7 cellular contexts compared by ENCODE assay signal in the genomic region with DNA sequence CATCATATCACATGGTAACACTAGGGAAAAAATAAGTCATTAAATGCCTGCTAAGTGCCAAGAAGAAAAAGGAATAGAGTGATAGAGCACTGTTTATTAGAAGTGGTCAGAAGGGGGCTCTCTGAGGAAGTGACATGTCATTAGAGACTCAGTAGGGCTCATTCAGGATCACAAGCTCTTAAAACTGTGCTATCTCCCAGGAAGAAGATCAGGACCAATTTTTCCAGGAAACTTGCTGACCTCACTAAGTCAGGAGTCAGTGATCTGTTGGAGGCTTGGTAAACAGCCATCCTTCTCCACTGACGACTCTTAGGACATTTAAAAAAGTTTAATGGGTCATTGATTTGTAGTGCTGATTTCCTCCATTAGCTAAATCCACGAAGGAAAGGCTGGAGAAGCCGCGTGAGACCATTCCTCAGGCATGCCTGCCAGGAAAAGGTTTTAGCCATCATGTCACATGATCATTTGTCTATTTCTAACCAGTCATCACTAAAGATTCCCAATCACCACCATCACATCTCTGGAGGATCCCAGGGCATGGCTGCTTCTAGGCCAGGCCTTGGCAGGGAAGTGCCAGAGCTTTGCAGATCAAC. TPM values are rescaled to one million over a fixed set of nuclear protein-coding genes. Genes with fewer than 3 reads are reported as not detected.
DNase-seq lines count a peak whose midpoint lies in the region; ATAC-seq and TF ChIP-seq lines count a peak whose summit lies in the region.

No MANE protein-coding gene starts in this region.

- peaks cover 38% of the 10 kb centered on the region for H3K4me1 Mint-ChIP-seq in activated B cell treated with CpG ODN at 0.5 μM for 24 hours

- ATAC-seq in activated B cell treated with CpG ODN at 0.5 μM for 24 hours (ENCODE audit: low read depth) (peak; percentile 62), HG03025 (IDR thresholded peaks at IDR 0.05; ENCODE audit: low FRiP score, unreplicated experiment) (no peak)

- H3K9me3 ChIP-seq in stomach, result no peaks in the 10 kb centered on the region

- no peaks in the 10 kb centered on the region for H3K27me3 Mint-ChIP-seq in activated B cell treated with CpG ODN at 0.5 μM for 24 hours

- POLR2A ChIA-PET in activated B cell treated with CpG ODN at 0.5 μM for 24 hours (lab: Charles Lee), result interaction anchor here (1.2 to 36.7 kb wide), 4 partner anchors 12 to 84 kb away, joined by 4 to 1679 read pairs (median 4); no protein-coding TSS in a partner anchor

- no peaks in the 10 kb centered on the region for H3K9me3 Mint-ChIP-seq in activated B cell treated with CpG ODN at 0.5 μM for 24 hours

- CTCF ChIA-PET in activated B cell treated with CpG ODN at 0.5 μM for 24 hours (lab: Charles Lee), result interaction anchor here (0.7 to 8.8 kb wide), 23 partner anchors 8 to 245 kb away, joined by 3 to 154 read pairs (median 6); no protein-coding TSS in a partner anchor

- no peak for TF ChIP-seq EP300 in stomach (IDR thresholded peaks at IDR 0.05)

- H3K27ac ChIP-seq in stomach, result peak overlapping the region in 4 of 5 donors; percentile 44 to 82 (median 70)

- WGBS in stomach, 5 donors, result 56 to 65% (median 60%) methylated on average over 4 of the region's 4 CpGs

- TF ChIP-seq CTCF in activated B cell treated with CpG ODN at 0.5 μM for 24 hours (IDR thresholded peaks at IDR 0.05) (no peak), stomach (IDR thresholded peaks at IDR 0.05) (peak in 1 of 7 experiments; percentile 10)

- intact Hi-C loops in activated B cell treated with CpG ODN at 0.5 μM for 24 hours (cut with micrococcal nuclease), result loop anchor here (1.0 kb wide), 3 partner anchors 26 to 72 kb away; no protein-coding TSS in a partner anchor
- intact Hi-C loops in stomach (cut with DNase I; ENCODE audit: low total_unique reads), result loop anchor here (10.0 kb wide), 1 partner anchor 70 kb away; no protein-coding TSS in a partner anchor

- TF ChIP-seq POLR2A in stomach (IDR thresholded peaks at IDR 0.05), result no peak

- H3K27me3 ChIP-seq in stomach, result no peaks in the 10 kb centered on the region

- H3K36me3 ChIP-seq in stomach, result no peaks in the 10 kb centered on the region

- no peak overlapping the region for H3K4me3 Mint-ChIP-seq in activated B cell treated with CpG ODN at 0.5 μM for 24 hours

- H3K27ac Mint-ChIP-seq in activated B cell treated with CpG ODN at 0.5 μM for 24 hours, result peak overlapping the region; percentile 70

- DNase-seq in HT-29 (ENCODE audit: low spot score) (peak; percentile 55), activated B cell treated with CpG ODN at 0.5 μM for 24 hours (no peak), kidney tubule cell (ENCODE audit: low spot score) (peak; percentile 88), stomach (no peak), NCI-H82 treated with DMSO at 0.1 percent for 48 hours (lab: John Stamatoyannopoulos, UW; ENCODE audit: unreplicated experiment) (no peak)
- DNase-seq in activated CD4-positive, CD25-positive, alpha-beta regulatory T cell treated with anti-CD3 and anti-CD28 coated beads, Interleukin-2, amount 50 U/mL, for 72 hours, result no peak

- no peaks in the 10 kb centered on the region for H3K36me3 Mint-ChIP-seq in activated B cell treated with CpG ODN at 0.5 μM for 24 hours (ENCODE audit: low read depth)

- no peak overlapping the region for H3K4me3 ChIP-seq in stomach

- peaks cover 0 to 21% (median 14%) of the 10 kb centered on the region in 4 donors for H3K4me1 ChIP-seq in stomach

RNA-seq across cellular contexts. Expression of a gene that starts 5.9 kb away (rescaled TPM):
- 36.6 and 37.5 TPM in 2 replicates for total RNA-seq in HT-29 (2014; rRNA removed; shearing (Covaris generic))
- total RNA-seq in activated B cell treated with CpG ODN at 0.5 μM for 24 hours (212 and 227 TPM in 2 replicates), stomach (10 to 100 TPM; 13.9 to 26.8 (median 21.7) TPM)
- 10 to 100 TPM; 10.8 to 15.3 (median 13.8) TPM for polyA plus RNA-seq in stomach

Comparison
In these comparisons a context has a peak if more than half of its experiments do, and no peak if none do; other contexts are left out.
1. DNase-seq: peak in HT-29 (single experiment) and kidney tubule cell (single experiment); none in activated B cell treated with CpG ODN at 0.5 μM for 24 hours (single experiment), stomach (single experiment), NCI-H82 treated with DMSO at 0.1 percent for 48 hours (single experiment) and activated CD4-positive, CD25-positive, alpha-beta regulatory T cell treated with anti-CD3 and anti-CD28 coated beads, Interleukin-2, amount 50 U/mL, for 72 hours (single experiment).